In the genomic region with DNA sequence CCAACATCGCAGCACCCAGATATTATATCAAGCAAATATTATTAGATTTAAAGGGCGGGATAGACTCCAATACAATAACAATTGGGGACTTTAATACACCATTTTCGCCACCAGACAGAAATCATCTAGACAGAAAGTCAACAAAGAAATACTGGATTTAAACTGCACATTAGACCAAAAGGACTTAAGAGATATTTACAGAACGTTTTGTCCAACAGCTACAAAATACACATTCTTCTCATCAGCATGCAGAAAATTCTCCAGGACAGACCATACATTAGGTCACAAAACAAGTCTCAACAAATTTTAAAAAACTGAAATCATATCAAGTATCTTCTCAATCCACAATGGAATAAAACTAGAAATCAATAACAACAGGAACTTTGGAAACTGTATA, we compare ENCODE assay signal across 18 cellular contexts.
DNase-seq lines count a peak whose midpoint lies in the region; ATAC-seq, FAIRE-seq and TF ChIP-seq lines count a peak whose summit lies in the region.
"Had no signal": no experiment of that assay in that cellular context is flagged by ENCODE, and none has a peak within 500 bp of the region (broad histone marks: within the 10 kb centered on the region; RNA-seq: fewer than 3 reads in every experiment).

No MANE protein-coding gene starts in this region.

- peaks cover 39% of the 10 kb centered on the region for H3K9me3 Mint-ChIP-seq in activated T-helper 17 cell treated with anti-CD3 and anti-CD28 coated beads, Interleukin-2, amount 50 U/mL, for 72 hours

- H3K27ac ChIP-seq in pancreas = no peak overlapping the region

- no peak overlapping the region for H3K4me3 ChIP-seq in pancreas
- H3K4me3 ChIP-seq: GM12878, GM23338, HAP-1 had no signal

- H3K36me3 ChIP-seq in pancreas = no peaks in the 10 kb centered on the region
- H3K36me3 ChIP-seq: HAP-1 had no signal

- H3K27ac Mint-ChIP-seq in activated T-helper 17 cell treated with anti-CD3 and anti-CD28 coated beads, Interleukin-2, amount 50 U/mL, for 72 hours = peak overlapping the region; percentile 80
- H3K27ac Mint-ChIP-seq in T-helper 17 cell = no peak overlapping the region
- H3K27ac Mint-ChIP-seq: CD8-positive, alpha-beta T cell; GM23338; HFFc6 had no signal

- H3K9me3 ChIP-seq in pancreas = no peaks in the 10 kb centered on the region
- H3K9me3 ChIP-seq in T-helper 17 cell (ENCODE audit: control insufficient read depth, low read length, poor library complexity, severe bottlenecking) = peaks cover 16% of the 10 kb centered on the region

- WGBS in pancreas, 2 donors = 74 to 90% methylated on average over 4 of the region's 4 CpGs

- no peaks in the 10 kb centered on the region for H3K27me3 Mint-ChIP-seq in activated T-helper 17 cell treated with anti-CD3 and anti-CD28 coated beads, Interleukin-2, amount 50 U/mL, for 72 hours
- no peaks in the 10 kb centered on the region for H3K27me3 Mint-ChIP-seq in T-helper 17 cell

- intact Hi-C loops in pancreas (cut with DNase I) = no loop called here

- no peak for ATAC-seq in activated T-helper 17 cell treated with anti-CD3 and anti-CD28 coated beads, Interleukin-2, amount 50 U/mL, for 72 hours (replicated peaks)
- peak in 3 of 4 donors; percentile 70 to 77 (median 73) for ATAC-seq in pancreas
- no peak for ATAC-seq in T-helper 17 cell
- no peak for ATAC-seq in esophagus mucosa
- ATAC-seq: CD8-positive, alpha-beta T cell; GM12878; GM23338 had no signal

- H3K27me3 ChIP-seq in pancreas = no peaks in the 10 kb centered on the region

- FAIRE-seq in H54 (lab: Jason Lieb, UNC) (peak; percentile 20), pancreas (lab: Jason Lieb, UNC) (no peak)
- FAIRE-seq: GM12878, GM19239 had no signal

- DNase-seq in H54 (ENCODE audit: insufficient read length, low spot score) (no peak), pancreas (no peak), inferior parietal cortex (ENCODE audit: extremely low spot score) (no peak), T-helper 17 cell (no peak)
- DNase-seq: C1 segment of cervical spinal cord; Caco-2; CD8-positive, alpha-beta T cell; DMS 273 treated with DMSO at 0.1 percent for 48 hours; DMS79; EL; GDM1; HFFc6 had no signal

- no peak for TF ChIP-seq POLR2A in H54 (IDR thresholded peaks at IDR 0.05; ENCODE audit: low read depth, low read length)

- peaks cover 20% of the 10 kb centered on the region for H3K4me1 Mint-ChIP-seq in activated T-helper 17 cell treated with anti-CD3 and anti-CD28 coated beads, Interleukin-2, amount 50 U/mL, for 72 hours
- no peaks in the 10 kb centered on the region for H3K4me1 Mint-ChIP-seq in T-helper 17 cell
- H3K4me1 Mint-ChIP-seq: GM23338 had no signal

- H3K4me1 ChIP-seq in pancreas = peaks cover 0 to 7% (median 0%) of the 10 kb centered on the region in 3 donors
- H3K4me1 ChIP-seq: Caco-2, HAP-1 had no signal

- no peak for TF ChIP-seq CTCF in pancreas (IDR thresholded peaks at IDR 0.05)

- H3K36me3 Mint-ChIP-seq in activated T-helper 17 cell treated with anti-CD3 and anti-CD28 coated beads, Interleukin-2, amount 50 U/mL, for 72 hours (ENCODE audit: low read depth) = peaks cover 38% of the 10 kb centered on the region
- peaks cover 10% of the 10 kb centered on the region for H3K36me3 Mint-ChIP-seq in T-helper 17 cell (ENCODE audit: low read depth)

- no peak overlapping the region for H3K4me3 Mint-ChIP-seq in activated T-helper 17 cell treated with anti-CD3 and anti-CD28 coated beads, Interleukin-2, amount 50 U/mL, for 72 hours
- H3K4me3 Mint-ChIP-seq in T-helper 17 cell = no peak overlapping the region
- H3K4me3 Mint-ChIP-seq: CD8-positive, alpha-beta T cell; GM23338 had no signal

Comparison
In these comparisons a context has a peak if more than half of its experiments do, and no peak if none do; other contexts are left out.
1. ATAC-seq: peak in pancreas (3 of 4); none in activated T-helper 17 cell treated with anti-CD3 and anti-CD28 coated beads, Interleukin-2, amount 50 U/mL, for 72 hours (single experiment), T-helper 17 cell (single experiment) and esophagus mucosa (single experiment).